In genomic region chr18:77597726-77598125, GRCh38 we compare ENCODE assay signal across 16 cellular contexts.
DNase-seq lines count a peak whose midpoint lies in the region; ATAC-seq and TF ChIP-seq lines count a peak whose summit lies in the region.
"Had no signal": no experiment of that assay in that cellular context is flagged by ENCODE, and none has a peak within 500 bp of the region (broad histone marks: within the 10 kb centered on the region; RNA-seq: fewer than 3 reads in every experiment).

No MANE protein-coding gene starts in this region.

- TF ChIP-seq EP300 in gastroesophageal sphincter (IDR thresholded peaks at IDR 0.05): no peak

- no peaks in the 10 kb centered on the region for H3K27me3 ChIP-seq in GM23248 (replicated peaks; ENCODE audit: insufficient read depth)
- H3K27me3 ChIP-seq in gastroesophageal sphincter: no peaks in the 10 kb centered on the region

- H3K4me2 ChIP-seq in GM23248 (ENCODE audit: unreplicated experiment): no peak overlapping the region

- no peak overlapping the region for H3K4me3 ChIP-seq in GM23248
- H3K4me3 ChIP-seq in gastroesophageal sphincter: no peak overlapping the region
- H3K4me3 ChIP-seq: GM12878, HAP-1 had no signal

- H3K4me1 ChIP-seq in GM23248 (ENCODE audit: insufficient read depth) (no peaks in the 10 kb centered on the region), gastroesophageal sphincter (peaks cover 0 to 6% (median 0%) of the 10 kb centered on the region in 3 donors)
- H3K4me1 ChIP-seq: HAP-1 had no signal

- H2AFZ ChIP-seq in GM23248: no peak overlapping the region

- H3K9me2 ChIP-seq in GM23248 (ENCODE audit: insufficient read depth): no peaks in the 10 kb centered on the region

- no peaks in the 10 kb centered on the region for H4K20me1 ChIP-seq in GM23248 (ENCODE audit: insufficient read depth)

- no peak overlapping the region for H3K9ac ChIP-seq in GM23248

- in situ Hi-C loops in GM23248 (cut with MboI): no loop called here

- WGBS in GM23248 (ENCODE audit: low coverage in 1 of 2, low lambda C conversion rate in 2 of 2, missing lambda C conversion rate in 2 of 2), 2 experiments: 59 to 63% methylated on average over 7 of the region's 7 CpGs
- 0 to 42% methylated on average over 2 to 6 of the region's 7 CpGs for WGBS in gastroesophageal sphincter (ENCODE audit: low coverage in 1 of 2), 2 donors

- no peaks in the 10 kb centered on the region for H3F3A ChIP-seq in GM23248 (ENCODE audit: insufficient read depth)

- H3K9me3 ChIP-seq in GM23248 (ENCODE audit: low read depth) (no peaks in the 10 kb centered on the region), gastroesophageal sphincter (no peaks in the 10 kb centered on the region)
- H3K9me3 ChIP-seq: HAP-1 had no signal

- no peak for TF ChIP-seq CTCF in gastroesophageal sphincter (IDR thresholded peaks at IDR 0.05)

- ATAC-seq in gastroesophageal sphincter: peak; percentile 31
- ATAC-seq: GM12878, HepG2 had no signal

- no peaks in the 10 kb centered on the region for H3K36me3 ChIP-seq in GM23248 (ENCODE audit: low read depth)
- no peaks in the 10 kb centered on the region for H3K36me3 ChIP-seq in gastroesophageal sphincter
- H3K36me3 ChIP-seq: HAP-1 had no signal

- H3K27ac ChIP-seq in GM23248 (no peak overlapping the region), gastroesophageal sphincter (no peak overlapping the region)
- H3K27ac ChIP-seq: C4-2B had no signal

- no peak for TF ChIP-seq POLR2A in gastroesophageal sphincter (IDR thresholded peaks at IDR 0.05)

- DNase-seq in Daoy (ENCODE audit: low read depth) (peak; percentile 45), GM23248 (peak; percentile 1), RKO (ENCODE audit: low spot score) (peak; percentile 3), AG08396 (ENCODE audit: low spot score) (no peak), NCI-H748 (lab: John Stamatoyannopoulos, UW; ENCODE audit: unreplicated experiment) (no peak), NCI-H2171 treated with DMSO at 0.1 percent for 48 hours (lab: John Stamatoyannopoulos, UW) (no peak)
- DNase-seq: ACHN; AML-193; CD4-positive, alpha-beta T cell; DMS153; DMS79 had no signal

- H3K79me2 ChIP-seq in GM23248 (ENCODE audit: insufficient read depth): no peaks in the 10 kb centered on the region

Comparison
In these comparisons a context has a peak if more than half of its experiments do, and no peak if none do; other contexts are left out.
1. DNase-seq: peak in Daoy (single experiment), GM23248 (single experiment) and RKO (single experiment); none in AG08396 (single experiment), NCI-H748 (single experiment) and NCI-H2171 treated with DMSO at 0.1 percent for 48 hours (single experiment).